10 cellular contexts compared by ENCODE assay signal in the genomic region with DNA sequence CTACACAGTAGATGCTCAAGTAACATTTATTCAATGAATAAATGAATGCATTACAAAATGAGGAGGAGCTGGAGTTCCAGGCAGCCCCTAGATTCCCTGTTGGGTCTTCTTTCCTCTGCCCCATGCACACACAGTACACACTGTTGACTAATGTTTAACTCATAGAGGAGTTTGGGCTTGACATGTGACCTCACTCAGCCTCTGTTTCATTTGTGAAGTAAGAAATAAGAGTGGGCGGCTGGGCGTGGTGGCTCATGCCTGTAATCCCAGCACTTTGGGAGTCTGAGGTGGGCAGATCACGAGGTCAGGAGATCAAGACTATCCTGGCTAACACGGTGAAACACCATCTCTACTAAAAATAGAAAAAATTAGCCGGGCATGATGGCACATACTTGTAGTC. TPM values are rescaled to one million over a fixed set of nuclear protein-coding genes. Genes with fewer than 3 reads are reported as not detected.
DNase-seq lines count a peak whose midpoint lies in the region; ATAC-seq and TF ChIP-seq lines count a peak whose summit lies in the region.
"Not testable (repeated sequence)": the region's sequence is repeated elsewhere in the genome, so short reads cannot be mapped to it uniquely, and the experiment has no call there.
"Had no signal": no experiment of that assay in that cellular context is flagged by ENCODE, and none has a peak within 500 bp of the region (broad histone marks: within the 10 kb centered on the region; RNA-seq: fewer than 3 reads in every experiment).

No MANE protein-coding gene starts in this region.

- CTCF ChIA-PET in HEK293 (lab: Yijun Ruan, JAX), result interaction anchor here (0.7 to 2.5 kb wide), 4 partner anchors 11 to 314 kb away, joined by 3 to 10 read pairs (median 3); no protein-coding TSS in a partner anchor
- CTCF ChIA-PET in PC-9 (lab: Charles Lee), result not testable (repeated sequence)

- not testable (repeated sequence) for H3K27me3 ChIP-seq in PC-9 (ENCODE audit: insufficient read depth, low read depth); osteoblast (ENCODE audit: insufficient read depth, low read length)

- not testable (repeated sequence) for H3K4me3 ChIP-seq in AG09309 (ENCODE audit: control insufficient read depth, low read depth, low read length); HEK293 (ENCODE audit: low read depth, low read length); PC-9; astrocyte of the spinal cord (ENCODE audit: low read depth, low read length); osteoblast (ENCODE audit: insufficient read depth, low read length)

- peak; percentile 16 for DNase-seq in AG09309 (ENCODE audit: low read depth)
- not testable (repeated sequence) for DNase-seq in PC-9, Right ventricle myocardium superior
- peak; percentile 40 for DNase-seq in astrocyte of the spinal cord (ENCODE audit: low read depth, low spot score)
- peak; percentile 85 for DNase-seq in osteoblast (ENCODE audit: insufficient read length, low spot score, missing footprints)

- H3K79me2 ChIP-seq in PC-9 (ENCODE audit: low read depth); osteoblast (ENCODE audit: insufficient read depth, low read length): not testable (repeated sequence)

- TF ChIP-seq CTCF in AG09309 (IDR thresholded peaks at IDR 0.05; ENCODE audit: control insufficient read depth, insufficient read depth, low read depth, low read length, missing control alignments); HEK293 (tag by site-specific recombination; IDR thresholded peaks at IDR 0.05); PC-9 (conservative IDR thresholded peaks at IDR 0.05); astrocyte of the spinal cord (IDR thresholded peaks at IDR 0.05; ENCODE audit: low read depth, low read length); osteoblast (IDR thresholded peaks at IDR 0.05; ENCODE audit: extremely low read depth, low read depth, low read length): not testable (repeated sequence)

- not testable (repeated sequence) for BruUV-seq in PC-9 (replicated peaks; lab: Mats Ljungman, UMichigan)

- not testable (repeated sequence) for H3K9me3 ChIP-seq in HEK293 (ENCODE audit: control insufficient read depth, insufficient read depth, low read depth, low read length); PC-9 (ENCODE audit: insufficient read depth, low read depth); osteoblast (ENCODE audit: low read depth, low read length)

- POLR2A ChIA-PET in HEK293 (lab: Yijun Ruan, JAX); PC-9 (lab: Charles Lee; ENCODE audit: unreplicated experiment): not testable (repeated sequence)

- H3K9me2 ChIP-seq in PC-9 (ENCODE audit: insufficient read depth), result not testable (repeated sequence)

- not testable (repeated sequence) for H3K4me1 ChIP-seq in HEK293 (ENCODE audit: control insufficient read depth, insufficient read depth, low read length)
- H3K4me1 ChIP-seq in PC-9 (replicated peaks; ENCODE audit: insufficient read depth) (peaks cover 23% of the 10 kb centered on the region), osteoblast (ENCODE audit: insufficient read depth, low read length) (peaks cover 17% of the 10 kb centered on the region)

- not testable (repeated sequence) for H2AFZ ChIP-seq in PC-9; osteoblast (ENCODE audit: low read length)

- not testable (repeated sequence) for H4K20me1 ChIP-seq in PC-9 (ENCODE audit: insufficient read depth); osteoblast (ENCODE audit: insufficient read depth, low read length)

- peak overlapping the region; percentile 51; the same call in 1 of the 2 replicates for H3K4me2 ChIP-seq in PC-9
- H3K4me2 ChIP-seq in osteoblast (ENCODE audit: insufficient read depth, low read length), result not testable (repeated sequence)

- ATAC-seq in Right ventricle myocardium superior (ENCODE audit: poor library complexity), result peak; percentile 18

- intact Hi-C loops in PC-9 (cut with micrococcal nuclease; ENCODE audit: unreplicated experiment); Right ventricle myocardium superior (cut with DNase I): not testable (repeated sequence)

- in situ Hi-C loops in astrocyte of the spinal cord (cut with HindIII; ENCODE audit: low sequenced_read_pairs), result not testable (repeated sequence)

- H3K36me3 ChIP-seq in HEK293 (ENCODE audit: control insufficient read depth in 2 of 2, insufficient read depth in 1 of 2, low read length in 2 of 2); PC-9 (ENCODE audit: low read depth); osteoblast (ENCODE audit: insufficient read depth, low read length): not testable (repeated sequence)

- peaks cover 16% of the 10 kb centered on the region for H3F3A ChIP-seq in PC-9 (ENCODE audit: insufficient read depth, low read depth)

- H3K27ac ChIP-seq in HEK293 (ENCODE audit: extremely low read depth, low read depth, low read length); PC-9; osteoblast (ENCODE audit: low read depth, low read length): not testable (repeated sequence)

TF ChIP-seq in HEK293, 187 proteins besides CTCF, POLR2A, EP300 and RAD21:
- peak; percentile 60 for TF ChIP-seq ZNF629 (tag by site-specific recombination; IDR thresholded peaks at IDR 0.05)
- TF ChIP-seq EGR2 (tag by site-specific recombination; IDR thresholded peaks at IDR 0.05; ENCODE audit: low read depth), result peak; percentile 67; the same call in 1 of the 2 replicates
- TF ChIP-seq ZFHX2 (tag by site-specific recombination; conservative IDR thresholded peaks at IDR 0.05), result peak; percentile 85

RNA-seq across cellular contexts. Expression of a gene that starts 1.0 kb away (rescaled TPM):
- total RNA-seq in PC-9 (2021), result not detected in 2 replicates
- not detected for total RNA-seq in Right ventricle myocardium superior
- not detected in 2 replicates for total RNA-seq in osteoblast
- total RNA-seq: dorsolateral prefrontal cortex, glomerular endothelial cell, lung microvascular endothelial cell, ureter had no signal

RNA-seq across cellular contexts. Expression of a gene that starts 14.8 kb away (rescaled TPM):
- total RNA-seq in PC-9 (2021) (16.0 and 24.9 TPM in 2 replicates), Right ventricle myocardium superior (17.3 TPM), osteoblast (24.5 and 31.8 TPM in 2 replicates)

RNA-seq across cellular contexts. Expression of a gene that starts 23.6 kb away (rescaled TPM):
- total RNA-seq in PC-9 (2021) (not detected in 2 replicates), Right ventricle myocardium superior (19.7 TPM), osteoblast (under 0.01 and 0.36 TPM in 2 replicates)
- total RNA-seq: glomerular endothelial cell, lung microvascular endothelial cell had no signal

RNA-seq across cellular contexts. Expression of a gene that starts 32.3 kb away (rescaled TPM):
- not detected in 2 replicates for total RNA-seq in PC-9 (2021)
- 9.4 TPM for total RNA-seq in Right ventricle myocardium superior
- total RNA-seq in osteoblast, result not detected in 2 replicates
- total RNA-seq: glomerular endothelial cell, lung microvascular endothelial cell had no signal

RNA-seq across cellular contexts. Expression of a gene that starts 54.5 kb away (rescaled TPM):
- total RNA-seq in PC-9 (2021), result 88.3 and 91.7 TPM in 2 replicates
- 44.9 TPM for total RNA-seq in Right ventricle myocardium superior
- 142 and 164 TPM in 2 replicates for total RNA-seq in osteoblast

Comparison
In these comparisons a context has a peak if more than half of its experiments do, and no peak if none do; other contexts are left out.
1. RNA of a gene that starts 23.6 kb away (total RNA-seq): 19.7 TPM in Right ventricle myocardium superior (single experiment); under 0.01 to 0.36 TPM in osteoblast and not detected in PC-9; every median in the first group is over 10 times any median in the second.